19 cellular contexts compared by ENCODE assay signal in genomic region chr3:72593881-72594397, GRCh38.
DNase-seq lines count a peak whose midpoint lies in the region; ATAC-seq and TF ChIP-seq lines count a peak whose summit lies in the region.
"Had no signal": no experiment of that assay in that cellular context is flagged by ENCODE, and none has a peak within 500 bp of the region (broad histone marks: within the 10 kb centered on the region; RNA-seq: fewer than 3 reads in every experiment).

No MANE protein-coding gene starts in this region.

- H3K27ac ChIP-seq in breast epithelium (no peak overlapping the region), SJSA1 (peak overlapping the region; percentile 35), upper lobe of right lung (no peak overlapping the region), coronary artery (no peak overlapping the region)
- H3K27ac ChIP-seq: left ventricle myocardium inferior, PC-9, thoracic aorta had no signal

- peaks cover 34% of the 10 kb centered on the region for H3K4me1 Mint-ChIP-seq in MCF 10A (ENCODE audit: insufficient read depth, unreplicated experiment)
- H3K4me1 Mint-ChIP-seq: activated B cell treated with CpG ODN at 0.5 μM for 24 hours, naive B cell had no signal

- H3K27me3 ChIP-seq in breast epithelium (no peaks in the 10 kb centered on the region), SJSA1 (replicated peaks) (no peaks in the 10 kb centered on the region), upper lobe of right lung (no peaks in the 10 kb centered on the region)

- H3K9me3 Mint-ChIP-seq in MCF 10A (ENCODE audit: unreplicated experiment): no peaks in the 10 kb centered on the region
- H3K9me3 Mint-ChIP-seq: activated B cell treated with CpG ODN at 0.5 μM for 24 hours, GM23338 had no signal

- peak; percentile 16 for DNase-seq in MCF 10A (ENCODE audit: unreplicated experiment)
- DNase-seq in breast epithelium (ENCODE audit: low spot score in 2 of 2): no peak
- peak in 1 of 2 experiments; percentile 26 for DNase-seq in SJSA1 (ENCODE audit: low read depth in 1 of 2, low spot score in 2 of 2)
- DNase-seq in fibroblast of the aortic adventitia (ENCODE audit: low read depth): peak; percentile 38
- no peak for DNase-seq in upper lobe of right lung
- DNase-seq in omental fat pad (ENCODE audit: low spot score): no peak
- DNase-seq in coronary artery (ENCODE audit: low spot score): no peak
- DNase-seq: activated B cell treated with CpG ODN at 0.5 μM for 24 hours; activated effector memory CD4-positive, alpha-beta T cell treated with Interleukin-2 at 50 U/mL for 16 hours; cortex of kidney; hippocampal formation; left ventricle myocardium inferior; naive B cell; NCI-H1417; NCI-H2227 treated with DMSO at 0.1 percent for 48 hours; PC-9 had no signal

- H3K4me3 Mint-ChIP-seq in MCF 10A (ENCODE audit: unreplicated experiment): no peak overlapping the region
- H3K4me3 Mint-ChIP-seq: activated B cell treated with CpG ODN at 0.5 μM for 24 hours, GM23338 had no signal

- H3K4me1 ChIP-seq in breast epithelium (peaks cover 0 to 6% of the 10 kb centered on the region in 2 donors), SJSA1 (replicated peaks) (peaks cover 61% of the 10 kb centered on the region), upper lobe of right lung (no peaks in the 10 kb centered on the region)

- intact Hi-C loops in MCF 10A (cut with micrococcal nuclease): no loop called here
- intact Hi-C loops in breast epithelium (cut with DNase I; ENCODE audit: low total_unique reads): no loop called here
- intact Hi-C loops in upper lobe of right lung (cut with DNase I): no loop called here

- no peaks in the 10 kb centered on the region for H3K36me3 Mint-ChIP-seq in MCF 10A (ENCODE audit: insufficient read depth, unreplicated experiment)

- POLR2A ChIA-PET in MCF 10A (lab: Yijun Ruan, JAX): no interaction called here

- no peaks in the 10 kb centered on the region for H3K9me3 ChIP-seq in breast epithelium
- H3K9me3 ChIP-seq in SJSA1 (replicated peaks): no peaks in the 10 kb centered on the region
- H3K9me3 ChIP-seq in upper lobe of right lung: no peaks in the 10 kb centered on the region
- H3K9me3 ChIP-seq: left ventricle myocardium inferior, thoracic aorta had no signal

- no TSS peak for BruUV-seq in MCF 10A (replicated peaks; lab: Mats Ljungman, UMichigan)

- TF ChIP-seq POLR2A in breast epithelium (IDR thresholded peaks at IDR 0.05): no peak
- no peak for TF ChIP-seq POLR2A in GM18505 (IDR thresholded peaks at IDR 0.05; ENCODE audit: borderline replicate concordance, extremely low read depth, insufficient read depth, insufficient read length)

- ATAC-seq in upper lobe of right lung (peak; percentile 56), omental fat pad (ENCODE audit: low FRiP score) (no peak), GM18505 (IDR thresholded peaks at IDR 0.05; ENCODE audit: unreplicated experiment) (no peak)
- ATAC-seq: GM23338 had no signal

- H3K4me3 ChIP-seq in breast epithelium (no peak overlapping the region), SJSA1 (no peak overlapping the region), fibroblast of the aortic adventitia (ENCODE audit: low read depth, low read length) (no peak overlapping the region), upper lobe of right lung (no peak overlapping the region), coronary artery (no peak overlapping the region)
- H3K4me3 ChIP-seq: GM23338, left ventricle myocardium inferior, PC-9, thoracic aorta had no signal

- no peak for TF ChIP-seq CTCF in MCF 10A (IDR thresholded peaks at IDR 0.05; ENCODE audit: unreplicated experiment)
- TF ChIP-seq CTCF in breast epithelium (IDR thresholded peaks at IDR 0.05): no peak
- no peak for TF ChIP-seq CTCF in fibroblast of the aortic adventitia (IDR thresholded peaks at IDR 0.05; ENCODE audit: insufficient read depth, low read length)
- no peak for TF ChIP-seq CTCF in upper lobe of right lung (IDR thresholded peaks at IDR 0.05)
- no peak for TF ChIP-seq CTCF in omental fat pad (IDR thresholded peaks at IDR 0.05)
- TF ChIP-seq CTCF in coronary artery (IDR thresholded peaks at IDR 0.05): no peak

- no peak overlapping the region for H3K27ac Mint-ChIP-seq in MCF 10A (ENCODE audit: low read depth, unreplicated experiment)
- H3K27ac Mint-ChIP-seq: activated B cell treated with CpG ODN at 0.5 μM for 24 hours, GM23338 had no signal

- CTCF ChIA-PET in MCF 10A (lab: Yijun Ruan, JAX): no interaction called here

- H3K36me3 ChIP-seq in breast epithelium (no peaks in the 10 kb centered on the region), SJSA1 (no peaks in the 10 kb centered on the region), upper lobe of right lung (no peaks in the 10 kb centered on the region)
- H3K36me3 ChIP-seq: left ventricle myocardium inferior, thoracic aorta had no signal

- peaks cover 7% of the 10 kb centered on the region for H3K27me3 Mint-ChIP-seq in MCF 10A (ENCODE audit: insufficient read depth, unreplicated experiment)

Comparison
In these comparisons a context has a peak if more than half of its experiments do, and no peak if none do; other contexts are left out.
1. DNase-seq: peak in MCF 10A (single experiment) and fibroblast of the aortic adventitia (single experiment); none in breast epithelium (0 of 2), upper lobe of right lung (single experiment), omental fat pad (single experiment) and coronary artery (single experiment).